Comparison of ENCODE assay signal across 20 cellular contexts in the genomic region with DNA sequence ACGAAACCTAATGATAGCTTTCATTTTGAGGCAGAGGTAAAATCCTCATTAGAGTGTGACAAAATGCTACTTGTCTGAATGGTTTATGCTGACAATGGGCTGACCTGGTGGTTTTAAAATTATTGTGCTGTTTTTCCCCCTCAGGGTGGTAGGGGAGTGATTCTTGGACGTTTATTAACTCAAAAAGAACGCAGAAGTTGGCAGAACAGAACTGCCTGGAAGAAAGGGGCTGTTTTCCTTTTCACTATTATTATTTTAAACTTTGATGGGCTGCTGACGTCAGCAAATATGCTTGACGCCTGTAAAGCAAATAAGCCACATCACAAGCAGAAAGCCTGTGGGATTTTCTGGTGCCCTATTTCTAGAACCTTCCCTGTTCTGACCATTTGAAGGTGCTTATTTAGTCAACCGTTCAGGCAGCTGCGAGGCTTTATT. TPM values are rescaled to one million over a fixed set of nuclear protein-coding genes. Genes with fewer than 3 reads are reported as not detected.
DNase-seq lines count a peak whose midpoint lies in the region; ATAC-seq, FAIRE-seq and TF ChIP-seq lines count a peak whose summit lies in the region.
"Had no signal": no experiment of that assay in that cellular context is flagged by ENCODE, and none has a peak within 500 bp of the region (broad histone marks: within the 10 kb centered on the region; RNA-seq: fewer than 3 reads in every experiment).

No MANE protein-coding gene starts in this region.

- peaks cover 8% of the 10 kb centered on the region for H3K4me1 Mint-ChIP-seq in stimulated activated naive CD8-positive, alpha-beta T cell treated with anti-CD3 and anti-CD28 coated beads, Interleukin-15, amount 100 ng/mL, for 72 hours
- H3K4me1 Mint-ChIP-seq: activated naive CD4-positive, alpha-beta T cell treated with anti-CD3 and anti-CD28 coated beads, Interleukin-2, amount 50 U/mL, for 24 hours had no signal

- H3K27ac ChIP-seq in GM12878 (ENCODE audit: control insufficient read depth, insufficient read depth) (no peak overlapping the region), RWPE1 (no peak overlapping the region)

- RAD21 ChIA-PET in GM12878 (lab: Charles Lee; ENCODE audit: unreplicated experiment): interaction anchor here (0.6 to 4.2 kb wide), 8 partner anchors 14 to 102 kb away, joined by 3 to 22 read pairs (median 3); no protein-coding TSS in a partner anchor

- no peak for DNase-seq in stimulated activated naive CD8-positive, alpha-beta T cell treated with anti-CD3 and anti-CD28 coated beads, Interleukin-15, amount 100 ng/mL, for 72 hours
- DNase-seq in stimulated activated naive CD8-positive, alpha-beta T cell treated with anti-CD3 and anti-CD28 coated beads, Interleukin-15, Interleukin-2, amounts not matched to agents 100 U/mL and 50 U/mL, for 24 hours: no peak
- DNase-seq in GM12878 (ENCODE audit: low read depth, low spot score): peak; percentile 55
- no peak for DNase-seq in RWPE1 (ENCODE audit: low spot score)
- DNase-seq in activated CD8-positive, alpha-beta memory T cell treated with anti-CD3 and anti-CD28 coated beads for 24 hours: no peak
- DNase-seq: glutamatergic neuron; NCI-H526 treated with DMSO at 0.1 percent for 48 hours; nucleus accumbens; SHP77; stimulated activated CD4-positive, alpha-beta T cell treated with anti-CD3 and anti-CD28 coated beads, Interleukin-12 subunit alpha, Interleukin-12 subunit beta, amount 100 ng/mL, for 4 hours; SW 1271 had no signal

- H3K79me2 ChIP-seq in GM12878 (ENCODE audit: control insufficient read depth, insufficient read depth, low read length): no peaks in the 10 kb centered on the region

- FAIRE-seq in GM12878 (lab: Jason Lieb, UNC): no peak
- FAIRE-seq: A204.1, D721Med had no signal

- H3K9me3 Mint-ChIP-seq in stimulated activated naive CD8-positive, alpha-beta T cell treated with anti-CD3 and anti-CD28 coated beads, Interleukin-15, amount 100 ng/mL, for 72 hours: peaks cover 0 to 4% of the 10 kb centered on the region in 2 donors
- H3K9me3 Mint-ChIP-seq: activated naive CD4-positive, alpha-beta T cell treated with anti-CD3 and anti-CD28 coated beads, Interleukin-2, amount 50 U/mL, for 24 hours had no signal

- BruUV-seq in GM12878 (replicated peaks; lab: Mats Ljungman, UMichigan): no TSS peak

- SMC1A ChIA-PET in GM12878 (lab: Charles Lee; ENCODE audit: uncharacterized antibody, unreplicated experiment): interaction anchor here (0.7 to 3.0 kb wide), 14 partner anchors 9 to 138 kb away, joined by 3 to 16 read pairs (median 4); no protein-coding TSS in a partner anchor

- H3K27me3 ChIP-seq in GM12878 (replicated peaks in 1 of 2; ENCODE audit: control insufficient read depth in 2 of 2, insufficient read depth in 2 of 2, low read length in 1 of 2): peaks cover 0 to 4% of the 10 kb centered on the region in 2 experiments; a peak in 3 of 4 replicates
- H3K27me3 ChIP-seq in mucosa of stomach (ENCODE audit: control insufficient read depth, insufficient read depth, low read length): peaks cover 11% of the 10 kb centered on the region

- no peaks in the 10 kb centered on the region for H4K20me1 ChIP-seq in GM12878 (ENCODE audit: control insufficient read depth, insufficient read depth)

- H2AFZ ChIP-seq in GM12878 (ENCODE audit: control insufficient read depth, low read depth, low read length): no peak overlapping the region

- H3K4me3 ChIP-seq in GM12878 (no peak overlapping the region), mucosa of stomach (ENCODE audit: low read length) (peak overlapping the region; percentile 12)

- WGBS in GM12878 (ENCODE audit: insufficient coverage, insufficient replicate concordance, low lambda C conversion rate, missing lambda C conversion rate): under 1% methylated on average over 7 of the region's 7 CpGs

- POLR2A ChIA-PET in GM12878 (lab: Charles Lee) (interaction anchor here (0.8 kb wide), 1 partner anchor 21 kb away, joined by 4 read pairs; no protein-coding TSS in a partner anchor), RWPE1 (lab: Yijun Ruan, JAX; ENCODE audit: low non-redundant PET) (no interaction called here)

- no peak for TF ChIP-seq CTCF in GM12878 (IDR thresholded peaks at IDR 0.05 in 2 of 3, conservative IDR thresholded peaks at IDR 0.05 in 1 of 3; ENCODE audit: control insufficient read depth in 2 of 3, extremely low read depth in 1 of 3, insufficient read depth in 1 of 3, low read depth in 3 of 3, low read length in 3 of 3)
- no peak for TF ChIP-seq CTCF in RWPE1 (conservative IDR thresholded peaks at IDR 0.05; ENCODE audit: low read depth)

- TF ChIP-seq RAD21 in GM12878 (IDR thresholded peaks at IDR 0.05; ENCODE audit: insufficient read depth, low read depth, low read length): no peak

- peaks cover 83% of the 10 kb centered on the region for H3K27me3 Mint-ChIP-seq in stimulated activated naive CD8-positive, alpha-beta T cell treated with anti-CD3 and anti-CD28 coated beads, Interleukin-15, amount 100 ng/mL, for 72 hours

- intact Hi-C loops in GM12878 (cut with micrococcal nuclease; ENCODE audit: unreplicated experiment): loop anchor here (1.0 to 5.0 kb wide), 2 partner anchors 98 to 139 kb away; no protein-coding TSS in a partner anchor

- H3K36me3 ChIP-seq in GM12878 (ENCODE audit: control insufficient read depth in 2 of 2, insufficient read depth in 2 of 2, low read length in 1 of 2) (no peaks in the 10 kb centered on the region), mucosa of stomach (ENCODE audit: control insufficient read depth, insufficient read depth, low read length) (no peaks in the 10 kb centered on the region)

- CTCF ChIA-PET in GM12878 (lab: Yijun Ruan, JAX): interaction anchor here (0.6 to 1.8 kb wide), 6 partner anchors 14 to 325 kb away, joined by 3 to 7 read pairs (median 3); no protein-coding TSS in a partner anchor
- CTCF ChIA-PET in RWPE1 (lab: Yijun Ruan, JAX): interaction anchor here (0.8 to 1.1 kb wide), 2 partner anchors 49 to 121 kb away, joined by 3 to 4 read pairs; no protein-coding TSS in a partner anchor

- no peak overlapping the region for H3K9ac ChIP-seq in GM12878 (ENCODE audit: control insufficient read depth, insufficient read depth, low read length)
- H3K9ac ChIP-seq in mucosa of stomach (ENCODE audit: low read length): no peak overlapping the region

- TF ChIP-seq POLR2A in GM12878 (IDR thresholded peaks at IDR 0.05; ENCODE audit: low read depth, low read length): no peak

- no peak overlapping the region for H3K4me2 ChIP-seq in GM12878 (ENCODE audit: control insufficient read depth, insufficient read depth)

- no peaks in the 10 kb centered on the region; the same call in 2 of the 3 replicates for H3K9me3 ChIP-seq in GM12878 (replicated peaks; ENCODE audit: control insufficient read depth, insufficient read depth, low read length)
- no peaks in the 10 kb centered on the region for H3K9me3 ChIP-seq in mucosa of stomach (ENCODE audit: control insufficient read depth, low read length)

- ATAC-seq in stimulated activated naive CD8-positive, alpha-beta T cell treated with anti-CD3 and anti-CD28 coated beads, Interleukin-15, amount 100 ng/mL, for 72 hours: peak; percentile 40
- no peak for ATAC-seq in stimulated activated naive CD8-positive, alpha-beta T cell treated with anti-CD3 and anti-CD28 coated beads, Interleukin-15, Interleukin-2, amounts not matched to agents 100 U/mL and 50 U/mL, for 24 hours
- peak; percentile 78 for ATAC-seq in GM12878
- ATAC-seq in activated CD4-positive, CD25-positive, alpha-beta regulatory T cell treated with anti-CD3 and anti-CD28 coated beads, Interleukin-2, amount 50 U/mL, for 24 hours: no peak
- ATAC-seq in GM21526 (IDR thresholded peaks at IDR 0.05; ENCODE audit: low FRiP score, unreplicated experiment): no peak

- peak; percentile 85 to 89; a peak in 2 of 4 replicates for TF ChIP-seq EP300 in GM12878 (IDR thresholded peaks at IDR 0.05; ENCODE audit: borderline replicate concordance in 1 of 2, control insufficient read depth in 1 of 2, low read depth in 2 of 2, low read length in 2 of 2)

- no peak overlapping the region for H3K4me3 Mint-ChIP-seq in stimulated activated naive CD8-positive, alpha-beta T cell treated with anti-CD3 and anti-CD28 coated beads, Interleukin-15, amount 100 ng/mL, for 72 hours
- H3K4me3 Mint-ChIP-seq: activated naive CD4-positive, alpha-beta T cell treated with anti-CD3 and anti-CD28 coated beads, Interleukin-2, amount 50 U/mL, for 24 hours had no signal

- H3K4me1 ChIP-seq in GM12878 (ENCODE audit: control insufficient read depth, insufficient read depth, low read length) (no peaks in the 10 kb centered on the region), mucosa of stomach (ENCODE audit: control insufficient read depth, insufficient read depth, low read length) (peaks cover 41% of the 10 kb centered on the region)

- in situ Hi-C loops in GM12878 (cut with MboI): no loop called here

- H3K27ac Mint-ChIP-seq in stimulated activated naive CD8-positive, alpha-beta T cell treated with anti-CD3 and anti-CD28 coated beads, Interleukin-15, amount 100 ng/mL, for 72 hours: no peak overlapping the region
- H3K27ac Mint-ChIP-seq: activated naive CD4-positive, alpha-beta T cell treated with anti-CD3 and anti-CD28 coated beads, Interleukin-2, amount 50 U/mL, for 24 hours had no signal

RNA-seq across cellular contexts. Expression of gene RASSF10, which starts 4.0 kb away (rescaled TPM):
- total RNA-seq in GM12878 (2013; cell fraction: nucleolus; rRNA removed): not detected in 2 replicates
- total RNA-seq in GM12878 (2014; rRNA removed) (0.05 and 0.23 TPM in 2 replicates), GM12878 (2014; rRNA removed; fragmentation: Illumina TruSeq; extraction: Trizol) (0.05 TPM in 1 of 2 replicates, not detected in the other), GM12878 (2021) (0.10 and 0.11 TPM in 2 replicates)
- not detected for polyA plus RNA-seq in GM12878 (2011; ENCODE audit: low read depth)
- polyA plus RNA-seq in GM12878 (2011; rRNA removed) (0.03 and 0.04 TPM in 2 replicates), GM12878 (2014; fragmentation: Illumina TruSeq; extraction: Trizol) (0.06 TPM in 1 of 2 replicates, not detected in the other), GM12878 (2014; fragmentation: Nextera tagmentation; extraction: Ambion mirVana) (not detected), GM12878 (2014; rRNA removed) (0.08 TPM in 2 replicates), GM12878 (2016; fragmentation: Nextera tagmentation; extraction: Ambion mirVana) (not detected)
- not detected in 2 replicates for polyA plus RNA-seq in GM12878 (2011; cell fraction: cytosol; rRNA removed)
- 0.04 TPM in 1 of 2 replicates, not detected in the other for polyA plus RNA-seq in GM12878 (2011; cell fraction: nucleus; rRNA removed)
- polyA plus RNA-seq in GM12878 (2012): not detected in 2 replicates
- 0.10 TPM in 1 of 2 replicates, not detected in the other for polyA minus RNA-seq in GM12878 (2011; rRNA and poly(A)+ RNA removed)
- polyA minus RNA-seq in GM12878 (2011; cell fraction: cytosol; rRNA and poly(A)+ RNA removed): not detected in 2 replicates
- polyA minus RNA-seq in GM12878 (2011; cell fraction: nucleus; rRNA and poly(A)+ RNA removed): 0.24 and 0.38 TPM in 2 replicates
- total RNA-seq: H4, OCI-LY7 had no signal
- polyA plus RNA-seq: BJ had no signal

Comparison
In these comparisons a context has a peak if more than half of its experiments do, and no peak if none do; other contexts are left out.
1. ATAC-seq: peak in stimulated activated naive CD8-positive, alpha-beta T cell treated with anti-CD3 and anti-CD28 coated beads, Interleukin-15, amount 100 ng/mL, for 72 hours (single experiment) and GM12878 (single experiment); none in stimulated activated naive CD8-positive, alpha-beta T cell treated with anti-CD3 and anti-CD28 coated beads, Interleukin-15, Interleukin-2, amounts not matched to agents 100 U/mL and 50 U/mL, for 24 hours (single experiment), activated CD4-positive, CD25-positive, alpha-beta regulatory T cell treated with anti-CD3 and anti-CD28 coated beads, Interleukin-2, amount 50 U/mL, for 24 hours (0 of 2) and GM21526 (single experiment).